ENCODE assay signal across 6 cellular contexts in the genomic region with DNA sequence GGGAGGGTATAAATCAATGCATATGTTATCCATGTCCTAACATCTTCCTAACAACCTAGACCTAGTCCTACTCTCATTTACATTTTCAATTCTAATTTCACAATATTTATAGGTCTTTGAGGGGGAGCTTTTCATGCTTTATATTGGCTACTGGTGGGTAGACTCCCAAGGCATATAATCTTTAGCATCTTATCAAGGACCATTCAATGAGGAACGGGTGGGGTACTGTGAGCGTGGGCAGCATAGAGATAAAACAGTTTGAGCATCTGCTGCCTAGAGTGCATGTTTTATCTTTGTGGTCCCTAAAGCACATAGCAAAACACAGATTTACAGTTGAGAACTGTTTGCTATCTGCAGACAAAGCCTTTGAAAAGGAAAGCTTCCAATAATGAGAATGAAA.
"Had no signal": no experiment of that assay in that cellular context is flagged by ENCODE, and none has a peak within 500 bp of the region (broad histone marks: within the 10 kb centered on the region; RNA-seq: fewer than 3 reads in every experiment).

No MANE protein-coding gene starts in this region.

- H3K4me3 ChIP-seq: K562 had no signal

- DNase-seq: IMR-90, KBM-7, KG1 had no signal

- H3K27ac ChIP-seq: HL-60 had no signal

- ATAC-seq: HepG2, K562 had no signal
